ENCODE assay signal across 10 cellular contexts in the genomic region with DNA sequence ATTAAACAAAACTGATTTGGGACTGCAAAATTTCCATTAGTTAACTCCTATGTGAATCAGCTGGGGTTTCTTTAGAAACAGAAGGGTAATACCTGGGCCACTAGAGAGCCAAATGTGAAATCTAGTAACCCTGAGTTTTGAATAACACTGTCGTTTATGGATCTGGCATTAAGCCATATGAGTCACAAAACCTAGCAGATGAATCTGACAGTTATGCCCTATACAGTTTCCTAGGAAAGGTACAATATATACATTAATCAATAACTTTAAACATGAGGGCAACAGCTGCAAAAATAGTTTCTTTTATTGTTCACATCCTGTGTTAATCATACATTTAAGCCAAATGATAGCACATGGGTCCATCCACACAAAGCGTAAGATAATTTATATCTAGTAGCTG. TPM values are rescaled to one million over a fixed set of nuclear protein-coding genes. Genes with fewer than 3 reads are reported as not detected.
A peak's percentile ranks its signal among the peaks of the same experiment; 100 is the strongest.
DNase-seq lines count a peak whose midpoint lies in the region; ATAC-seq and TF ChIP-seq lines count a peak whose summit lies in the region.
"Had no signal": no experiment of that assay in that cellular context is flagged by ENCODE, and none has a peak within 500 bp of the region (broad histone marks: within the 10 kb centered on the region; RNA-seq: fewer than 3 reads in every experiment).

No MANE protein-coding gene starts in this region.

- ATAC-seq in HG02981 (IDR thresholded peaks at IDR 0.05; ENCODE audit: unreplicated experiment), result peak; percentile 76
- ATAC-seq in HG02759 (IDR thresholded peaks at IDR 0.05; ENCODE audit: unreplicated experiment), result no peak
- ATAC-seq in HG02870 (IDR thresholded peaks at IDR 0.05; ENCODE audit: unreplicated experiment), result no peak
- no peak for ATAC-seq in naive thymus-derived CD8-positive, alpha-beta T cell
- ATAC-seq in GM18870 (IDR thresholded peaks at IDR 0.05; ENCODE audit: unreplicated experiment), result no peak

- DNase-seq in AG10803 (ENCODE audit: low read depth) (peak; percentile 34), NCI-H2171 treated with DMSO at 0.1 percent for 48 hours (lab: John Stamatoyannopoulos, UW) (peak; percentile 77), dermis blood vessel endothelial cell (peak; percentile 85)
- no peak for DNase-seq in naive thymus-derived CD8-positive, alpha-beta T cell

- H3K27me3 Mint-ChIP-seq in naive thymus-derived CD8-positive, alpha-beta T cell, result peaks cover 0 to 3% (median 0%) of the 10 kb centered on the region in 5 donors

- no peaks in the 10 kb centered on the region for H3K9me3 Mint-ChIP-seq in naive thymus-derived CD8-positive, alpha-beta T cell
- H3K9me3 Mint-ChIP-seq: activated T-helper 1 cell treated with anti-CD3 and anti-CD28 coated beads, Interleukin-12 subunit alpha, Interleukin-12 subunit beta, Interleukin-2, Interleukin-4 antibody, amounts not matched to agents 30 ng/mL and 10 ng/mL and 1 ng/mL, durations not matched to agents 14 hours and 24 hours and 36 hours had no signal

- POLR2A ChIA-PET in naive thymus-derived CD8-positive, alpha-beta T cell (lab: Charles Lee), result no interaction called here

- no peak overlapping the region for H3K4me3 ChIP-seq in AG10803 (ENCODE audit: low read length)
- H3K4me3 ChIP-seq: BLaER1 had no signal

- H3K27ac Mint-ChIP-seq in naive thymus-derived CD8-positive, alpha-beta T cell, result no peak overlapping the region
- H3K27ac Mint-ChIP-seq: activated T-helper 1 cell treated with anti-CD3 and anti-CD28 coated beads, Interleukin-12 subunit alpha, Interleukin-12 subunit beta, Interleukin-2, Interleukin-4 antibody, amounts not matched to agents 30 ng/mL and 10 ng/mL and 1 ng/mL, durations not matched to agents 14 hours and 24 hours and 36 hours had no signal

- peaks cover 8 to 16% (median 15%) of the 10 kb centered on the region in 4 donors for H3K4me1 Mint-ChIP-seq in naive thymus-derived CD8-positive, alpha-beta T cell

- TF ChIP-seq CTCF in AG10803 (conservative IDR thresholded peaks at IDR 0.05; ENCODE audit: low read length), result no peak

- peaks cover 0 to 4% (median 0%) of the 10 kb centered on the region in 3 donors for H3K36me3 Mint-ChIP-seq in naive thymus-derived CD8-positive, alpha-beta T cell

- H3K4me3 Mint-ChIP-seq in naive thymus-derived CD8-positive, alpha-beta T cell, result no peak overlapping the region
- H3K4me3 Mint-ChIP-seq: activated T-helper 1 cell treated with anti-CD3 and anti-CD28 coated beads, Interleukin-12 subunit alpha, Interleukin-12 subunit beta, Interleukin-2, Interleukin-4 antibody, amounts not matched to agents 30 ng/mL and 10 ng/mL and 1 ng/mL, durations not matched to agents 14 hours and 24 hours and 36 hours had no signal

RNA-seq across cellular contexts. Expression of gene PAM, which starts 56.9 kb away (rescaled TPM):
- total RNA-seq in dermis blood vessel endothelial cell, result 264 and 271 TPM in 2 replicates
- total RNA-seq in naive thymus-derived CD8-positive, alpha-beta T cell, result 10 to 100 TPM in 1 of 2 experiments, 1 to 10 TPM in 1; 9.7 to 10.1 TPM
- polyA plus RNA-seq in naive thymus-derived CD8-positive, alpha-beta T cell, result 10 to 100 TPM in 1 of 3 donors, 1 to 10 TPM in 2; 8.0 to 15.9 (median 8.1) TPM

Comparison
In these comparisons a context has a peak if more than half of its experiments do, and no peak if none do; other contexts are left out.
1. DNase-seq: peak in AG10803 (single experiment), NCI-H2171 treated with DMSO at 0.1 percent for 48 hours (single experiment) and dermis blood vessel endothelial cell (single experiment); none in naive thymus-derived CD8-positive, alpha-beta T cell (0 of 10).
2. RNA of gene PAM, which starts 56.9 kb away (total RNA-seq): 264 to 271 TPM in dermis blood vessel endothelial cell; 9.7 to 10.1 TPM in naive thymus-derived CD8-positive, alpha-beta T cell; every median in the first group is over 10 times any median in the second.